In the genomic region with DNA sequence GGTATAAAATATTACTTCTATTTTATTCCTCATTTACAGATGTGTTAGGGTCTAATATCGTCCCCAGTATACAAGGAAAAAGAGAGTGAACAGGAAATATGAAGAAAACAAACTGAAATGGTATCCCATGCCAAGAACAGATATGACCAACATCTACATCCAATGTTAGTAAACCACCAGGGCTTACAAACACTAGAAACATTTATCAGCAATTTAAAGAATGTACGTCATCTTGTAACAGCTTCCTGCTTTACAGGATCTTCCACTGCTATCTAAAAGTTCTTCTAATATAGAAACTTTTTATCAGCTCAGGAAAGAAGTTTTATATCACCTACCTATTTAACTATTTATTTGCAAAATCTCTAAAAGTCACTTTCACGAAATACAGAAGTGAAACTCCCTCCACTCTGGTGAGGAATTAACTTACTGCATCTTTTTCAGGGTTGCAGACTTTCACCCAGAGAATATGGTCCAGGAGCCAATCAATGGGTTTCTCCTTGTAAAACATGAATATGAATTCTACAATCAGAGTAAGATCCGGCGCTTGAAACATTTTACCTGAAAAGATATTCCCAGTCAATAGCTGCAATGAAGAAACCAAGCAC, we compare ENCODE assay signal across 23 cellular contexts. TPM values are rescaled to one million over a fixed set of nuclear protein-coding genes. Genes with fewer than 3 reads are reported as not detected.
A peak's percentile ranks its signal among the peaks of the same experiment; 100 is the strongest.
DNase-seq lines count a peak whose midpoint lies in the region; ATAC-seq, FAIRE-seq and TF ChIP-seq lines count a peak whose summit lies in the region.
"Had no signal": no experiment of that assay in that cellular context is flagged by ENCODE, and none has a peak within 500 bp of the region (broad histone marks: within the 10 kb centered on the region; RNA-seq: fewer than 3 reads in every experiment).

No MANE protein-coding gene starts in this region.

- FAIRE-seq in endothelial cell of umbilical vein (lab: Jason Lieb, UNC): peak; percentile 69
- FAIRE-seq: H1, HepG2 had no signal

- H3K36me3 ChIP-seq in SK-N-SH (replicated peaks in 1 of 2; ENCODE audit: control insufficient read depth in 1 of 2, insufficient read depth in 2 of 2, low read length in 1 of 2) (no peaks in the 10 kb centered on the region), endothelial cell of umbilical vein (ENCODE audit: control insufficient read depth in 2 of 2, extremely low read depth in 1 of 2, insufficient read depth in 2 of 2, low read length in 2 of 2) (peaks cover 6 to 10% of the 10 kb centered on the region in 2 experiments), hepatocyte (replicated peaks; ENCODE audit: insufficient read depth, low read depth) (no peaks in the 10 kb centered on the region), ascending aorta (peaks cover 8 to 23% of the 10 kb centered on the region in 2 donors)
- H3K36me3 ChIP-seq in CD8-positive, alpha-beta memory T cell (ENCODE audit: insufficient read depth, low read length): peaks cover 58% of the 10 kb centered on the region
- H3K36me3 ChIP-seq: breast epithelium had no signal

- no peak overlapping the region for H3K4me3 ChIP-seq in SK-N-SH (ENCODE audit: low read depth in 2 of 2, low read length in 1 of 2)
- H3K4me3 ChIP-seq in CD8-positive, alpha-beta memory T cell (ENCODE audit: low read length): no peak overlapping the region
- no peak overlapping the region for H3K4me3 ChIP-seq in endothelial cell of umbilical vein (replicated peaks in 1 of 3; ENCODE audit: insufficient read depth in 1 of 3, low read depth in 1 of 3, low read length in 3 of 3)
- H3K4me3 ChIP-seq in hepatocyte: no peak overlapping the region
- H3K4me3 ChIP-seq in ascending aorta: no peak overlapping the region
- H3K4me3 ChIP-seq: breast epithelium, left ventricle myocardium inferior, right lobe of liver, upper lobe of left lung had no signal

- peaks cover 7 to 84% (median 20%) of the 10 kb centered on the region in 3 donors for H3K36me3 Mint-ChIP-seq in CD8-positive, alpha-beta memory T cell

- H3K27ac Mint-ChIP-seq in CD8-positive, alpha-beta memory T cell: peak overlapping the region in 6 of 8 donors; percentile 14 to 88 (median 52)
- H3K27ac Mint-ChIP-seq: activated B cell treated with CpG ODN at 0.5 μM for 24 hours; T-helper 2 cell treated with Interferon-gamma antibody and Interleukin-4, amounts not matched to agents 5 μg/mL and 100 μg/mL, for 36 hours had no signal

- BruUV-seq in endothelial cell of umbilical vein (replicated peaks; lab: Mats Ljungman, UMichigan): no TSS peak

- H3K9ac ChIP-seq in SK-N-SH (no peak overlapping the region), endothelial cell of umbilical vein (replicated peaks; ENCODE audit: extremely low read depth, insufficient read depth, low read length) (no peak overlapping the region)

- H3F3A ChIP-seq in SK-N-SH (replicated peaks; ENCODE audit: insufficient read depth): no peaks in the 10 kb centered on the region

- peaks cover 20 to 46% (median 35%) of the 10 kb centered on the region in 3 donors for H3K4me1 Mint-ChIP-seq in CD8-positive, alpha-beta memory T cell

- H3K79me2 ChIP-seq in SK-N-SH (ENCODE audit: insufficient read depth) (no peaks in the 10 kb centered on the region), endothelial cell of umbilical vein (ENCODE audit: control insufficient read depth, insufficient read depth, low read length) (no peaks in the 10 kb centered on the region), hepatocyte (no peaks in the 10 kb centered on the region)

- intact Hi-C loops in endothelial cell of umbilical vein (cut with micrococcal nuclease) (no loop called here), ascending aorta (cut with DNase I) (no loop called here)

- no peaks in the 10 kb centered on the region for H3K9me3 Mint-ChIP-seq in CD8-positive, alpha-beta memory T cell
- H3K9me3 Mint-ChIP-seq: activated B cell treated with CpG ODN at 0.5 μM for 24 hours; T-helper 2 cell treated with Interferon-gamma antibody and Interleukin-4, amounts not matched to agents 5 μg/mL and 100 μg/mL, for 36 hours had no signal

- 0 out of 2 replicates have a peak overlapping the region, but pooled peaks have one; percentile 6 for H2AFZ ChIP-seq in SK-N-SH (ENCODE audit: low read depth)
- H2AFZ ChIP-seq in endothelial cell of umbilical vein (ENCODE audit: low read depth, low read length): no peak overlapping the region
- H2AFZ ChIP-seq in hepatocyte: no peak overlapping the region

- H3K4me2 ChIP-seq in SK-N-SH (no peak overlapping the region), endothelial cell of umbilical vein (ENCODE audit: insufficient read depth, low read length) (no peak overlapping the region), hepatocyte (no peak overlapping the region)

- H3K27me3 ChIP-seq in SK-N-SH (ENCODE audit: insufficient read depth) (no peaks in the 10 kb centered on the region), endothelial cell of umbilical vein (ENCODE audit: control insufficient read depth in 2 of 2, insufficient read depth in 2 of 2, low read length in 2 of 2) (no peaks in the 10 kb centered on the region), hepatocyte (no peaks in the 10 kb centered on the region), ascending aorta (no peaks in the 10 kb centered on the region)
- no peaks in the 10 kb centered on the region for H3K27me3 ChIP-seq in CD8-positive, alpha-beta memory T cell (ENCODE audit: insufficient read depth, low read length, poor library complexity, severe bottlenecking)
- H3K27me3 ChIP-seq: breast epithelium, right lobe of liver, upper lobe of left lung had no signal

- no peak overlapping the region for H3K4me3 Mint-ChIP-seq in CD8-positive, alpha-beta memory T cell
- H3K4me3 Mint-ChIP-seq: activated B cell treated with CpG ODN at 0.5 μM for 24 hours; T-helper 2 cell treated with Interferon-gamma antibody and Interleukin-4, amounts not matched to agents 5 μg/mL and 100 μg/mL, for 36 hours had no signal

- no peak; the same call in 2 of the 3 replicates for ATAC-seq in SK-N-SH treated with all-trans-retinoic acid at 6 μM for 48 hours
- no peak for ATAC-seq in HG03108 (IDR thresholded peaks at IDR 0.05; ENCODE audit: unreplicated experiment)
- ATAC-seq: HepG2, right lobe of liver had no signal

- H3K4me1 ChIP-seq in SK-N-SH (ENCODE audit: control insufficient read depth in 1 of 2, insufficient read depth in 2 of 2, low read depth in 1 of 2, low read length in 1 of 2): no peaks in the 10 kb centered on the region
- H3K4me1 ChIP-seq in CD8-positive, alpha-beta memory T cell (ENCODE audit: insufficient read depth, low read length): peaks cover 2% of the 10 kb centered on the region
- H3K4me1 ChIP-seq in endothelial cell of umbilical vein (ENCODE audit: control insufficient read depth, extremely low read depth, insufficient read depth, low read length): no peaks in the 10 kb centered on the region
- H3K4me1 ChIP-seq in hepatocyte (ENCODE audit: insufficient read depth): no peaks in the 10 kb centered on the region
- H3K4me1 ChIP-seq in ascending aorta: no peaks in the 10 kb centered on the region
- H3K4me1 ChIP-seq: breast epithelium, right lobe of liver had no signal

- dilution Hi-C loops in endothelial cell of umbilical vein (cut with MboI; ENCODE audit: extremely low pct_ligation_motif_present, low sequenced_read_pairs): no loop called here

- DNase-seq in SK-N-SH (no peak), NCI-H226 (peak; percentile 67), endothelial cell of umbilical vein (ENCODE audit: low read depth, low spot score) (no peak), hepatocyte (ENCODE audit: low spot score) (no peak), ascending aorta (ENCODE audit: low spot score in 2 of 2) (no peak)
- no peak for DNase-seq in CD8-positive, alpha-beta memory T cell
- DNase-seq: activated B cell treated with CpG ODN at 0.5 μM for 24 hours; AML-193; dermis blood vessel endothelial cell; left ventricle myocardium inferior; midbrain; NCI-H524 treated with DMSO at 0.1 percent for 48 hours; right lobe of liver; stimulated activated CD4-positive, alpha-beta T cell treated with anti-CD3 and anti-CD28 coated beads, Interleukin-15, amount 100 ng/mL, for 24 hours; stimulated activated CD8-positive, alpha-beta memory T cell treated with anti-CD3 and anti-CD28 coated beads, Interleukin-4, amount 100 ng/mL, for 48 hours; upper lobe of left lung had no signal

- no peak for TF ChIP-seq POLR2A in endothelial cell of umbilical vein (IDR thresholded peaks at IDR 0.05; ENCODE audit: low read depth, low read length)

- no peak for TF ChIP-seq RAD21 in SK-N-SH (IDR thresholded peaks at IDR 0.05; ENCODE audit: low read length)

- 63% methylated on average over 5 of the region's 5 CpGs for WGBS in SK-N-SH (ENCODE audit: low lambda C conversion rate)
- WGBS in hepatocyte (ENCODE audit: low lambda C conversion rate, missing lambda C conversion rate): 90% methylated on average over 5 of the region's 5 CpGs

- POLR2A ChIA-PET in SK-N-SH (lab: Yijun Ruan, JAX): no interaction called here
- POLR2A ChIA-PET in CD8-positive, alpha-beta memory T cell (lab: Charles Lee): interaction anchor here (0.6 kb wide), 1 partner anchor 28 kb away, joined by 4 read pairs; no protein-coding TSS in a partner anchor
- POLR2A ChIA-PET in endothelial cell of umbilical vein (lab: Charles Lee): no interaction called here

- no peaks in the 10 kb centered on the region for H3K9me2 ChIP-seq in SK-N-SH
- no peaks in the 10 kb centered on the region for H3K9me2 ChIP-seq in hepatocyte (replicated peaks; ENCODE audit: insufficient read depth)

- TF ChIP-seq EP300 in SK-N-SH (IDR thresholded peaks at IDR 0.05; ENCODE audit: borderline replicate concordance in 1 of 2, low read depth in 1 of 2, low read length in 1 of 2): no peak

- H3K9me3 ChIP-seq in SK-N-SH (no peaks in the 10 kb centered on the region), endothelial cell of umbilical vein (replicated peaks; ENCODE audit: control insufficient read depth, insufficient read depth, low read length) (no peaks in the 10 kb centered on the region), hepatocyte (ENCODE audit: low read depth) (no peaks in the 10 kb centered on the region), ascending aorta (no peaks in the 10 kb centered on the region)
- H3K9me3 ChIP-seq in CD8-positive, alpha-beta memory T cell (ENCODE audit: low read length): no peaks in the 10 kb centered on the region
- H3K9me3 ChIP-seq: breast epithelium, left ventricle myocardium inferior, right lobe of liver, upper lobe of left lung had no signal

- no peaks in the 10 kb centered on the region for H3K27me3 Mint-ChIP-seq in CD8-positive, alpha-beta memory T cell
- H3K27me3 Mint-ChIP-seq: activated B cell treated with CpG ODN at 0.5 μM for 24 hours had no signal

- no peaks in the 10 kb centered on the region for H3K9me1 ChIP-seq in endothelial cell of umbilical vein (replicated peaks; ENCODE audit: control insufficient read depth, extremely low read depth, insufficient read depth, low read length)

- H3K27ac ChIP-seq in SK-N-SH (ENCODE audit: low read depth in 2 of 2, low read length in 1 of 2) (no peak overlapping the region), endothelial cell of umbilical vein (ENCODE audit: insufficient read depth, low read depth, low read length) (no peak overlapping the region), hepatocyte (no peak overlapping the region), ascending aorta (no peak overlapping the region)
- no peak overlapping the region for H3K27ac ChIP-seq in CD8-positive, alpha-beta memory T cell (ENCODE audit: low read depth, low read length)
- H3K27ac ChIP-seq: breast epithelium, HL-60, left ventricle myocardium inferior, right lobe of liver, upper lobe of left lung had no signal

- H4K20me1 ChIP-seq in SK-N-SH (ENCODE audit: insufficient read depth) (no peaks in the 10 kb centered on the region), endothelial cell of umbilical vein (replicated peaks; ENCODE audit: control insufficient read depth, extremely low read depth, insufficient read depth, low read length) (no peaks in the 10 kb centered on the region), hepatocyte (ENCODE audit: insufficient read depth, poor library complexity, severe bottlenecking) (no peaks in the 10 kb centered on the region)

- CTCF ChIA-PET in SK-N-SH (lab: Yijun Ruan, JAX): no interaction called here
- CTCF ChIA-PET in CD8-positive, alpha-beta memory T cell (lab: Charles Lee): interaction anchor here (1.7 kb wide), 1 partner anchor 194 kb away, joined by 4 read pairs; no protein-coding TSS in a partner anchor
- CTCF ChIA-PET in endothelial cell of umbilical vein (lab: Charles Lee): interaction anchor here (1.1 to 1.2 kb wide), 3 partner anchors 13 to 422 kb away, joined by 3 to 5 read pairs (median 4); no protein-coding TSS in a partner anchor

- no peak for TF ChIP-seq CTCF in SK-N-SH (IDR thresholded peaks at IDR 0.05)
- no peak for TF ChIP-seq CTCF in endothelial cell of umbilical vein (IDR thresholded peaks at IDR 0.05; ENCODE audit: extremely low read depth in 1 of 2, insufficient read depth in 1 of 2, low read depth in 1 of 2, low read length in 2 of 2)
- no peak for TF ChIP-seq CTCF in hepatocyte (IDR thresholded peaks at IDR 0.05; ENCODE audit: poor library complexity)
- TF ChIP-seq CTCF in ascending aorta (IDR thresholded peaks at IDR 0.05): no peak

RNA-seq across cellular contexts. Expression of a gene that starts 35.2 kb away (rescaled TPM):
- polyA plus RNA-seq in SK-N-SH (2012; rRNA removed) (46.9 and 62.0 TPM in 2 replicates), endothelial cell of umbilical vein (42.9 and 56.6 TPM in 2 replicates), hepatocyte (78.8 and 80.4 TPM in 2 replicates)
- polyA plus RNA-seq in SK-N-SH (2012; cell fraction: cytosol; rRNA removed): 67.1 and 86.3 TPM in 2 replicates
- 53.8 and 64.5 TPM in 2 replicates for polyA plus RNA-seq in SK-N-SH (2012; cell fraction: nucleus; rRNA removed)
- total RNA-seq in CD8-positive, alpha-beta memory T cell: 10 to 100 TPM; 41.8 to 42.4 TPM
- 53.1 TPM for polyA plus RNA-seq in CD8-positive, alpha-beta memory T cell
- total RNA-seq in endothelial cell of umbilical vein (33.5 and 35.3 TPM in 2 replicates), hepatocyte (64.9 and 80.0 TPM in 2 replicates), ascending aorta (34.4 TPM)
- 35.6 and 36.6 TPM in 2 replicates for polyA plus RNA-seq in endothelial cell of umbilical vein (2011; cell fraction: cytosol; rRNA removed)
- polyA plus RNA-seq in endothelial cell of umbilical vein (2011; cell fraction: nucleus; rRNA removed): 38.0 and 49.6 TPM in 2 replicates
- 43.2 and 49.8 TPM in 2 replicates for polyA plus RNA-seq in endothelial cell of umbilical vein (2012)
- 13.2 and 19.6 TPM in 2 replicates for polyA minus RNA-seq in endothelial cell of umbilical vein
- 17.3 TPM for polyA minus RNA-seq in endothelial cell of umbilical vein (2011; cell fraction: cytosol; rRNA and poly(A)+ RNA removed)
- polyA minus RNA-seq in endothelial cell of umbilical vein (2011; cell fraction: nucleus; rRNA and poly(A)+ RNA removed): 10.3 and 15.2 TPM in 2 replicates

RNA-seq across cellular contexts. Expression of a gene that starts 35.3 kb away (rescaled TPM):
- polyA plus RNA-seq in SK-N-SH (2012; rRNA removed): 39.9 and 40.3 TPM in 2 replicates
- polyA plus RNA-seq in SK-N-SH (2012; cell fraction: cytosol; rRNA removed): 42.1 and 50.6 TPM in 2 replicates
- polyA plus RNA-seq in SK-N-SH (2012; cell fraction: nucleus; rRNA removed): 25.5 and 57.8 TPM in 2 replicates
- total RNA-seq in CD8-positive, alpha-beta memory T cell: 10 to 100 TPM; 26.7 to 29.2 TPM
- 31.2 TPM for polyA plus RNA-seq in CD8-positive, alpha-beta memory T cell
- 17.7 and 18.2 TPM in 2 replicates for total RNA-seq in endothelial cell of umbilical vein
- polyA plus RNA-seq in endothelial cell of umbilical vein: 10.3 and 16.5 TPM in 2 replicates
- 17.7 and 23.2 TPM in 2 replicates for polyA plus RNA-seq in endothelial cell of umbilical vein (2011; cell fraction: cytosol; rRNA removed)
- polyA plus RNA-seq in endothelial cell of umbilical vein (2011; cell fraction: nucleus; rRNA removed): 19.0 and 27.8 TPM in 2 replicates
- 28.3 and 35.7 TPM in 2 replicates for polyA plus RNA-seq in endothelial cell of umbilical vein (2012)
- polyA minus RNA-seq in endothelial cell of umbilical vein: 5.2 and 6.5 TPM in 2 replicates
- 5.7 TPM for polyA minus RNA-seq in endothelial cell of umbilical vein (2011; cell fraction: cytosol; rRNA and poly(A)+ RNA removed)
- 8.5 and 10.3 TPM in 2 replicates for polyA minus RNA-seq in endothelial cell of umbilical vein (2011; cell fraction: nucleus; rRNA and poly(A)+ RNA removed)
- 50.7 and 58.4 TPM in 2 replicates for total RNA-seq in hepatocyte
- polyA plus RNA-seq in hepatocyte: 48.8 and 49.9 TPM in 2 replicates
- 86.3 TPM for total RNA-seq in ascending aorta
